Comparison of ENCODE assay signal across 16 cellular contexts in genomic region chr16:86498661-86499493, GRCh38. TPM values are rescaled to one million over a fixed set of nuclear protein-coding genes. Genes with fewer than 3 reads are reported as not detected.
DNase-seq lines count a peak whose midpoint lies in the region; ATAC-seq and TF ChIP-seq lines count a peak whose summit lies in the region.
"Had no signal": no experiment of that assay in that cellular context is flagged by ENCODE, and none has a peak within 500 bp of the region (broad histone marks: within the 10 kb centered on the region; RNA-seq: fewer than 3 reads in every experiment).

No MANE protein-coding gene starts in this region.

- no peak for TF ChIP-seq CTCF in HFF-Myc (IDR thresholded peaks at IDR 0.05; ENCODE audit: low read depth, low read length, missing control alignments)
- no peak for TF ChIP-seq CTCF in lower lobe of right lung (IDR thresholded peaks at IDR 0.05)
- TF ChIP-seq CTCF in stomach (IDR thresholded peaks at IDR 0.05) = no peak

- no peak for ATAC-seq in lower lobe of right lung
- ATAC-seq in GM18873 (IDR thresholded peaks at IDR 0.05; ENCODE audit: low FRiP score, unreplicated experiment) = no peak
- ATAC-seq: Right ventricle myocardium inferior; stimulated activated naive CD8-positive, alpha-beta T cell treated with anti-CD3 and anti-CD28 coated beads, Interleukin-15, amount 100 ng/mL, for 72 hours had no signal

- H3K9me3 ChIP-seq in lower lobe of right lung = no peaks in the 10 kb centered on the region
- H3K9me3 ChIP-seq in stomach = no peaks in the 10 kb centered on the region

- no peak for TF ChIP-seq POLR2A in stomach (IDR thresholded peaks at IDR 0.05)

- H3K4me3 ChIP-seq in HFF-Myc (replicated peaks; ENCODE audit: low read depth, low read length) (peak overlapping the region; percentile 28), lower lobe of right lung (peak overlapping the region; percentile 45), stomach (peak overlapping the region; percentile 31 to 48 (median 44))

- TF ChIP-seq EP300 in stomach (IDR thresholded peaks at IDR 0.05) = peak; percentile 52

- WGBS in stomach, 5 donors = 5 to 9% (median 6%) methylated on average over 44 to 62 of the region's 62 CpGs

- H3K27me3 ChIP-seq in lower lobe of right lung (ENCODE audit: low read depth) (peaks cover 95% of the 10 kb centered on the region), stomach (peaks cover 10 to 100% (median 95%) of the 10 kb centered on the region in 3 donors)

- H3K36me3 ChIP-seq in lower lobe of right lung (no peaks in the 10 kb centered on the region), stomach (no peaks in the 10 kb centered on the region)

- intact Hi-C loops in lower lobe of right lung (cut with DNase I) (loop anchor here (10.0 kb wide), 1 partner anchor 424 kb away; no protein-coding TSS in a partner anchor), stomach (cut with DNase I; ENCODE audit: low total_unique reads) (no loop called here)

- H3K4me1 ChIP-seq in lower lobe of right lung = no peaks in the 10 kb centered on the region
- peaks cover 0 to 35% (median 7%) of the 10 kb centered on the region in 4 donors for H3K4me1 ChIP-seq in stomach

- H3K27ac ChIP-seq in lower lobe of right lung (peak overlapping the region; percentile 78), stomach (peak overlapping the region; percentile 83 to 99 (median 91))

- DNase-seq in HFF-Myc (ENCODE audit: extremely low read depth, low read depth) (no peak), astrocyte of the hippocampus (ENCODE audit: low read depth, low spot score) (peak; percentile 49), lower lobe of right lung (no peak), stomach (no peak), activated T-cell treated with anti-CD3 and anti-CD28 coated beads for 4 hours (no peak), RPMI8226 (no peak)
- DNase-seq: anterior cingulate cortex; effector memory CD4-positive, alpha-beta T cell; hypothalamus; NCI-H146; NCI-H524; stimulated activated naive CD8-positive, alpha-beta T cell treated with anti-CD3 and anti-CD28 coated beads, Interleukin-15, amount 100 ng/mL, for 72 hours had no signal

RNA-seq across cellular contexts. Expression of gene FOXF1, which starts 11.4 kb away (rescaled TPM):
- total RNA-seq in lower lobe of right lung = 31.2 TPM
- total RNA-seq in stomach = 10 to 100 TPM; 18.4 to 37.9 (median 26.9) TPM
- polyA plus RNA-seq in stomach = 10 to 100 TPM; 15.7 to 18.2 (median 17.7) TPM
- total RNA-seq: CD4-positive, alpha-beta memory T cell; renal cortical epithelial cell had no signal
- polyA plus RNA-seq: CD4-positive, alpha-beta memory T cell had no signal

RNA-seq across cellular contexts. Expression of gene MTHFSD, which starts 56.2 kb away (rescaled TPM):
- total RNA-seq in lower lobe of right lung (21.2 TPM), stomach (10 to 100 TPM in 2 of 5 donors, 1 to 10 TPM in 3; 3.5 to 23.1 (median 8.0) TPM)
- 10 to 100 TPM in 1 of 3 donors, 1 to 10 TPM in 2; 4.8 to 13.0 (median 7.0) TPM for polyA plus RNA-seq in stomach
